Comparison of ENCODE assay signal across 2 cellular contexts in genomic region chr13:113124211-113125025, GRCh38.
TF ChIP-seq lines count a peak whose summit lies in the region.

No MANE protein-coding gene starts in this region.

TF ChIP-seq in HepG2, 621 proteins besides CTCF, POLR2A, EP300 and RAD21 (continued from another document):
- TF ChIP-seq NR2C2 (CRISPR knock-in tag; IDR thresholded peaks at IDR 0.05; ENCODE audit: borderline replicate concordance) (no peak), ZSCAN22 (CRISPR knock-in tag; IDR thresholded peaks at IDR 0.05) (no peak), ZNF687 (CRISPR knock-in tag; IDR thresholded peaks at IDR 0.05) (peak; percentile 3; the same call in 1 of the 2 replicates), JARID2 (CRISPR knock-in tag; IDR thresholded peaks at IDR 0.05; ENCODE audit: insufficient replicate concordance) (no peak), RBM39 (IDR thresholded peaks at IDR 0.05; ENCODE audit: low read depth, low read length, poor library complexity, severe bottlenecking) (peak; percentile 3), ZBTB38 (CRISPR knock-in tag; IDR thresholded peaks at IDR 0.05) (peak; percentile 34; the same call in 1 of the 2 replicates), ZMYM2 (CRISPR knock-in tag; IDR thresholded peaks at IDR 0.05) (0 out of 2 replicates have a peak, but pooled peaks have one; percentile 15), RBFOX2 (IDR thresholded peaks at IDR 0.05; ENCODE audit: low read depth, low read length) (peak; percentile 71), PITX1 (CRISPR knock-in tag; IDR thresholded peaks at IDR 0.05) (no peak)
TF ChIP-seq in HepG2: peak in this region for 6.

TF ChIP-seq in SK-N-SH treated with all-trans-retinoic acid at 6 μM for 48 hours, 23 proteins besides CTCF, POLR2A, EP300 and RAD21 (continued from another document):
- TF ChIP-seq BACH2 (CRISPR knock-in tag; IDR thresholded peaks at IDR 0.05; ENCODE audit: borderline replicate concordance), result no peak
- TF ChIP-seq PATZ1 (CRISPR knock-in tag; IDR thresholded peaks at IDR 0.05; ENCODE audit: borderline replicate concordance), result no peak
- TF ChIP-seq GLIS3 (CRISPR knock-in tag; IDR thresholded peaks at IDR 0.05), result no peak
- no peak for TF ChIP-seq CSRNP3 (CRISPR knock-in tag; IDR thresholded peaks at IDR 0.05)
- no peak for TF ChIP-seq TOX (CRISPR knock-in tag; IDR thresholded peaks at IDR 0.05; ENCODE audit: borderline replicate concordance)
- no peak for TF ChIP-seq ZNF565 (CRISPR knock-in tag; conservative IDR thresholded peaks at IDR 0.05; ENCODE audit: low read depth)
- TF ChIP-seq CSDC2 (CRISPR knock-in tag; IDR thresholded peaks at IDR 0.05), result no peak
- no peak for TF ChIP-seq ZNF70 (CRISPR knock-in tag; IDR thresholded peaks at IDR 0.05)
- no peak for TF ChIP-seq ZFP3 (CRISPR knock-in tag; IDR thresholded peaks at IDR 0.05)
TF ChIP-seq in SK-N-SH treated with all-trans-retinoic acid at 6 μM for 48 hours: peak in this region for 0.
